In genomic region chr19:29320076-29320475, GRCh38 we compare ENCODE assay signal across 19 cellular contexts.
DNase-seq lines count a peak whose midpoint lies in the region; ATAC-seq, FAIRE-seq and TF ChIP-seq lines count a peak whose summit lies in the region.
"Had no signal": no experiment of that assay in that cellular context is flagged by ENCODE, and none has a peak within 500 bp of the region (broad histone marks: within the 10 kb centered on the region; RNA-seq: fewer than 3 reads in every experiment).

No MANE protein-coding gene starts in this region.

- no peaks in the 10 kb centered on the region for H3K27me3 ChIP-seq in testis

- intact Hi-C loops in testis (cut with DNase I; ENCODE audit: low total_unique reads), result no loop called here

- no peaks in the 10 kb centered on the region for H3K4me1 ChIP-seq in A549
- H3K4me1 ChIP-seq in HEK293 (ENCODE audit: control insufficient read depth, insufficient read depth, low read length), result peaks cover 4% of the 10 kb centered on the region; the same call in 1 of the 2 replicates
- H3K4me1 ChIP-seq in testis, result no peaks in the 10 kb centered on the region

- H3K27ac ChIP-seq in A549 (no peak overlapping the region), HEK293 (ENCODE audit: extremely low read depth, low read depth, low read length) (no peak overlapping the region), testis (no peak overlapping the region)
- H3K27ac ChIP-seq: HL-60, SK-N-MC had no signal

- TF ChIP-seq RAD21 in A549 (conservative IDR thresholded peaks at IDR 0.05 in 1 of 2, IDR thresholded peaks at IDR 0.05 in 1 of 2), result no peak

- TF ChIP-seq CTCF in A549 (IDR thresholded peaks at IDR 0.05), result no peak
- no peak for TF ChIP-seq CTCF in HEK293 (tag by site-specific recombination; IDR thresholded peaks at IDR 0.05)
- TF ChIP-seq CTCF in testis (IDR thresholded peaks at IDR 0.05), result no peak

- no peak for TF ChIP-seq EP300 in A549 (IDR thresholded peaks at IDR 0.05)

- H3K9me3 ChIP-seq in A549 (peaks cover 5% of the 10 kb centered on the region; the same call in 1 of the 3 replicates), HEK293 (ENCODE audit: control insufficient read depth, insufficient read depth, low read depth, low read length) (no peaks in the 10 kb centered on the region), testis (no peaks in the 10 kb centered on the region)

- no peak for ATAC-seq in A549
- ATAC-seq: Panc1 had no signal

- H3K4me3 ChIP-seq in A549 (no peak overlapping the region), HEK293 (ENCODE audit: low read depth, low read length) (no peak overlapping the region), testis (no peak overlapping the region)
- H3K4me3 ChIP-seq: SK-N-MC had no signal

- H3K36me3 ChIP-seq in HEK293 (ENCODE audit: control insufficient read depth in 2 of 2, insufficient read depth in 1 of 2, low read length in 2 of 2) (no peaks in the 10 kb centered on the region), testis (ENCODE audit: low read depth, missing control alignments) (no peaks in the 10 kb centered on the region)

- no peak for TF ChIP-seq POLR2A in A549 (IDR thresholded peaks at IDR 0.05; ENCODE audit: low read length)
- no peak for TF ChIP-seq POLR2A in testis (IDR thresholded peaks at IDR 0.05)

- no peak overlapping the region for H3K4me2 ChIP-seq in A549

- CTCF ChIA-PET in A549 (lab: Yijun Ruan, JAX), result no interaction called here
- CTCF ChIA-PET in HEK293 (lab: Yijun Ruan, JAX), result no interaction called here

- 2% methylated on average over 5 of the region's 5 CpGs for WGBS in A549 (ENCODE audit: missing lambda C conversion rate)
- WGBS in testis, 2 donors, result 72 to 78% methylated on average over 5 of the region's 5 CpGs

- POLR2A ChIA-PET in A549 (lab: Yijun Ruan, JAX), result no interaction called here
- POLR2A ChIA-PET in HEK293 (lab: Yijun Ruan, JAX), result no interaction called here

- FAIRE-seq in A549 (lab: Jason Lieb, UNC), result peak; percentile 63
- FAIRE-seq: G401.6, HTR-8/SVneo had no signal

- DNase-seq in A549 (ENCODE audit: low read depth in 1 of 2, low spot score in 1 of 2) (no peak), NCI-H345 treated with DMSO at 0.1 percent for 48 hours (lab: John Stamatoyannopoulos, UW; ENCODE audit: unreplicated experiment) (peak; percentile 80), inferior parietal cortex (ENCODE audit: extremely low spot score) (peak; percentile 43), COLO668 (lab: John Stamatoyannopoulos, UW; ENCODE audit: unreplicated experiment) (no peak), testis (no peak)
- no peak for DNase-seq in central memory CD4-positive, alpha-beta T cell
- DNase-seq: Calu3; CD4-positive, CD25-positive, alpha-beta regulatory T cell; DND-41; NCI-H2081; NCI-H446 treated with DMSO at 0.1 percent for 48 hours; NCI-H82; Right ventricle myocardium superior had no signal

TF ChIP-seq in A549, 52 proteins besides CTCF, POLR2A, EP300 and RAD21 (continues in another document):
- TF ChIP-seq TP53 (CRISPR knock-in tag; IDR thresholded peaks at IDR 0.05) (no peak), FOSL2 (IDR thresholded peaks at IDR 0.05) (no peak), FOSL2 (CRISPR knock-in tag; IDR thresholded peaks at IDR 0.05) (no peak), MAX (IDR thresholded peaks at IDR 0.05) (no peak), MAFK (IDR thresholded peaks at IDR 0.05; ENCODE audit: partially characterized antibody) (no peak), SMC3 (IDR thresholded peaks at IDR 0.05) (no peak), USF2 (IDR thresholded peaks at IDR 0.05) (no peak), ZC3H11A (IDR thresholded peaks at IDR 0.05) (no peak), ATOH8 (CRISPR knock-in tag; IDR thresholded peaks at IDR 0.05; ENCODE audit: low read depth) (no peak), ZFP36 (IDR thresholded peaks at IDR 0.05; ENCODE audit: borderline replicate concordance, partially characterized antibody) (no peak), ZNF302 (CRISPR knock-in tag; IDR thresholded peaks at IDR 0.05) (no peak), FOXS1 (CRISPR knock-in tag; IDR thresholded peaks at IDR 0.05) (no peak), ZSCAN20 (CRISPR knock-in tag; IDR thresholded peaks at IDR 0.05) (no peak), KDM1A (IDR thresholded peaks at IDR 0.05; ENCODE audit: low read depth) (no peak), HDAC2 (IDR thresholded peaks at IDR 0.05) (no peak)

TF ChIP-seq in HEK293, 187 proteins besides CTCF, POLR2A, EP300 and RAD21:
- peak; percentile 30; the same call in 1 of the 2 replicates for TF ChIP-seq ZNF660 (tag by site-specific recombination; IDR thresholded peaks at IDR 0.05)
- no peak for TF ChIP-seq ZNF768 (tag by site-specific recombination; IDR thresholded peaks at IDR 0.05)
- no peak for TF ChIP-seq HOXC10 (CRISPR knock-in tag; IDR thresholded peaks at IDR 0.05)
- TF ChIP-seq ZNF394 (tag by site-specific recombination; IDR thresholded peaks at IDR 0.05; ENCODE audit: borderline replicate concordance), result no peak
- no peak for TF ChIP-seq YY2 (tag by site-specific recombination; IDR thresholded peaks at IDR 0.05)
- no peak for TF ChIP-seq ZNF473 (tag by site-specific recombination; IDR thresholded peaks at IDR 0.05)
- TF ChIP-seq ZNF18 (tag by site-specific recombination; IDR thresholded peaks at IDR 0.05), result no peak
- TF ChIP-seq FEZF1 (tag by site-specific recombination; IDR thresholded peaks at IDR 0.05), result no peak
- 0 out of 2 replicates have a peak, but pooled peaks have one; percentile 8 for TF ChIP-seq ZIC2 (tag by site-specific recombination; IDR thresholded peaks at IDR 0.05)
- TF ChIP-seq ZBTB1 (tag by site-specific recombination; IDR thresholded peaks at IDR 0.05), result no peak
- TF ChIP-seq PRDM1 (tag by site-specific recombination; IDR thresholded peaks at IDR 0.05), result no peak
- no peak for TF ChIP-seq ZNF239 (tag by site-specific recombination; IDR thresholded peaks at IDR 0.05)
TF ChIP-seq in HEK293: peak in this region for 2.

Comparison
In these comparisons a context has a peak if more than half of its experiments do, and no peak if none do; other contexts are left out.
1. DNase-seq: peak in NCI-H345 treated with DMSO at 0.1 percent for 48 hours (single experiment) and inferior parietal cortex (single experiment); none in A549 (0 of 2), central memory CD4-positive, alpha-beta T cell (single experiment), COLO668 (single experiment) and testis (single experiment).